Comparison of ENCODE assay signal across 27 cellular contexts in genomic region chr10:101331960-101332359, GRCh38. TPM values are rescaled to one million over a fixed set of nuclear protein-coding genes. Genes with fewer than 3 reads are reported as not detected.
A peak's percentile ranks its signal among the peaks of the same experiment; 100 is the strongest.
DNase-seq lines count a peak whose midpoint lies in the region; ATAC-seq, FAIRE-seq and TF ChIP-seq lines count a peak whose summit lies in the region.
"Had no signal": no experiment of that assay in that cellular context is flagged by ENCODE, and none has a peak within 500 bp of the region (broad histone marks: within the 10 kb centered on the region; RNA-seq: fewer than 3 reads in every experiment).

No MANE protein-coding gene starts in this region.

- no peak for FAIRE-seq in astrocyte (lab: Jason Lieb, UNC)
- FAIRE-seq: GM19239 had no signal

- intact Hi-C loops in cardiac septum (cut with DNase I), result no loop called here

- peaks cover 8% of the 10 kb centered on the region for H3K4me1 Mint-ChIP-seq in astrocyte (ENCODE audit: low read depth, unreplicated experiment)
- peaks cover 44% of the 10 kb centered on the region for H3K4me1 Mint-ChIP-seq in nephron
- peaks cover 3% of the 10 kb centered on the region for H3K4me1 Mint-ChIP-seq in T-helper 17 cell
- H3K4me1 Mint-ChIP-seq: stimulated activated naive B cell treated with anti-CD40 and anti-IgM and Interleukin-4, amounts not matched to agents 10 μg/mL and 1 μg/mL and 100 μg/mL, for 72 hours had no signal

- H3K4me3 Mint-ChIP-seq in astrocyte (ENCODE audit: unreplicated experiment) (no peak overlapping the region), nephron (peak overlapping the region in 2 of 3 experiments; percentile 1 to 57), T-helper 17 cell (no peak overlapping the region)
- H3K4me3 Mint-ChIP-seq: activated B cell treated with CpG ODN at 0.5 μM for 24 hours; activated CD8-positive, alpha-beta T cell treated with anti-CD3 and anti-CD28 coated beads, Interleukin-2, amount 10 ng/mL, durations not matched to agents 7 days and 5 days; B cell; stimulated activated naive B cell treated with anti-CD40 and anti-IgM and Interleukin-4, amounts not matched to agents 10 μg/mL and 1 μg/mL and 100 μg/mL, for 72 hours had no signal

- H3K79me2 ChIP-seq in astrocyte (ENCODE audit: insufficient read depth, low read length), result no peaks in the 10 kb centered on the region

- H3K4me3 ChIP-seq in astrocyte (ENCODE audit: insufficient read depth, low read depth, low read length), result no peak overlapping the region
- H3K4me3 ChIP-seq: gastrocnemius medialis, psoas muscle, skin epidermis had no signal

- no peaks in the 10 kb centered on the region for H3K36me3 ChIP-seq in astrocyte (ENCODE audit: insufficient read depth, low read length)
- H3K36me3 ChIP-seq: gastrocnemius medialis had no signal

- H3K27ac Mint-ChIP-seq in astrocyte (ENCODE audit: unreplicated experiment), result no peak overlapping the region
- peak overlapping the region; percentile 3 to 53 (median 18) for H3K27ac Mint-ChIP-seq in nephron
- H3K27ac Mint-ChIP-seq in T-helper 17 cell, result no peak overlapping the region
- H3K27ac Mint-ChIP-seq: activated B cell treated with CpG ODN at 0.5 μM for 24 hours; activated CD8-positive, alpha-beta T cell treated with anti-CD3 and anti-CD28 coated beads, Interleukin-2, amount 10 ng/mL, durations not matched to agents 7 days and 5 days; B cell; stimulated activated naive B cell treated with anti-CD40 and anti-IgM and Interleukin-4, amounts not matched to agents 10 μg/mL and 1 μg/mL and 100 μg/mL, for 72 hours had no signal

- H2AFZ ChIP-seq in astrocyte (ENCODE audit: low read depth, low read length), result no peak overlapping the region

- peaks cover 16% of the 10 kb centered on the region for H3K27me3 ChIP-seq in astrocyte (ENCODE audit: insufficient read depth, low read length)
- H3K27me3 ChIP-seq: gastrocnemius medialis had no signal

- H3K27me3 Mint-ChIP-seq in astrocyte (ENCODE audit: low read depth, unreplicated experiment) (peaks cover 14% of the 10 kb centered on the region), nephron (ENCODE audit: low read depth) (peaks cover 7% of the 10 kb centered on the region), T-helper 17 cell (peaks cover 41% of the 10 kb centered on the region)

- TF ChIP-seq CTCF in astrocyte (IDR thresholded peaks at IDR 0.05; ENCODE audit: insufficient read depth, low read depth, low read length) (no peak), nephron (IDR thresholded peaks at IDR 0.05; ENCODE audit: unreplicated experiment in 3 of 3) (no peak)

- no peaks in the 10 kb centered on the region for H3K36me3 Mint-ChIP-seq in astrocyte (ENCODE audit: low read depth, unreplicated experiment)
- no peaks in the 10 kb centered on the region for H3K36me3 Mint-ChIP-seq in nephron (ENCODE audit: low read depth)
- H3K36me3 Mint-ChIP-seq in T-helper 17 cell (ENCODE audit: low read depth), result peaks cover 6% of the 10 kb centered on the region

- peaks cover 14% of the 10 kb centered on the region for H3K4me1 ChIP-seq in astrocyte (ENCODE audit: insufficient read depth, low read length)
- H3K4me1 ChIP-seq: gastrocnemius medialis, psoas muscle had no signal

- H4K20me1 ChIP-seq in astrocyte (ENCODE audit: insufficient read depth, low read length), result no peaks in the 10 kb centered on the region

- no peaks in the 10 kb centered on the region for H3K9me3 ChIP-seq in astrocyte (ENCODE audit: insufficient read depth, low read depth, low read length)
- no peaks in the 10 kb centered on the region for H3K9me3 ChIP-seq in T-helper 17 cell (ENCODE audit: control insufficient read depth, low read length, poor library complexity, severe bottlenecking)
- H3K9me3 ChIP-seq: gastrocnemius medialis, psoas muscle had no signal

- H3K27ac ChIP-seq in astrocyte (ENCODE audit: low read depth, low read length), result no peak overlapping the region
- H3K27ac ChIP-seq: 22Rv1, gastrocnemius medialis, psoas muscle, skin epidermis had no signal

- H3K4me2 ChIP-seq in astrocyte (ENCODE audit: low read length), result no peak overlapping the region

- H3K9me3 Mint-ChIP-seq in astrocyte (ENCODE audit: unreplicated experiment) (peaks cover 4% of the 10 kb centered on the region), nephron (no peaks in the 10 kb centered on the region)
- H3K9me3 Mint-ChIP-seq: activated B cell treated with CpG ODN at 0.5 μM for 24 hours had no signal

- DNase-seq in DMS53 (lab: John Stamatoyannopoulos, UW) (peak; percentile 25), DMS53 treated with DMSO at 0.1 percent for 48 hours (lab: John Stamatoyannopoulos, UW; ENCODE audit: unreplicated experiment) (no peak), NCI-H1694 (lab: John Stamatoyannopoulos, UW) (peak; percentile 27), astrocyte (ENCODE audit: low read depth) (peak; percentile 17), T-helper 17 cell (no peak), cardiac septum (ENCODE audit: low spot score) (no peak)
- DNase-seq: activated B cell treated with CpG ODN at 0.5 μM for 24 hours; activated CD8-positive, alpha-beta T cell treated with anti-CD3 and anti-CD28 coated beads, Interleukin-2, amount 10 ng/mL, durations not matched to agents 7 days and 5 days; cerebellar nuclear complex; effector CD8-positive, alpha-beta T cell; gastrocnemius medialis; islet precursor cell; Kasumi-1; NCI-H1092 treated with DMSO at 0.1 percent for 48 hours; NCI-H2081 treated with DMSO at 0.1 percent for 48 hours; NCI-H510A treated with DMSO at 0.1 percent for 48 hours; psoas muscle; RPMI8226; stimulated activated naive B cell treated with anti-CD40 and anti-IgM and Interleukin-4, amounts not matched to agents 10 μg/mL and 1 μg/mL and 100 μg/mL, for 72 hours; T-helper 9 cell had no signal

- ATAC-seq in T-helper 17 cell, result no peak
- ATAC-seq in GM19328 (IDR thresholded peaks at IDR 0.05; ENCODE audit: unreplicated experiment), result no peak
- ATAC-seq: activated CD8-positive, alpha-beta T cell treated with anti-CD3 and anti-CD28 coated beads, Interleukin-2, amount 10 ng/mL, durations not matched to agents 7 days and 5 days; esophagus mucosa; gastrocnemius medialis; psoas muscle; stimulated activated naive B cell treated with anti-CD40 and anti-IgM and Interleukin-4, amounts not matched to agents 10 μg/mL and 1 μg/mL and 100 μg/mL, for 72 hours had no signal

- H3K9ac ChIP-seq in astrocyte (ENCODE audit: low read length), result no peak overlapping the region

RNA-seq across cellular contexts. Expression of gene BTRC, which starts 22.0 kb away (rescaled TPM):
- total RNA-seq in astrocyte (32.8 and 33.3 TPM in 2 replicates), T-helper 17 cell (10 to 100 TPM; 14.8 to 17.0 TPM), cardiac septum (34.7 TPM)

Comparison
In these comparisons a context has a peak if more than half of its experiments do, and no peak if none do; other contexts are left out.
1. DNase-seq: peak in DMS53 (single experiment), NCI-H1694 (single experiment) and astrocyte (single experiment); none in DMS53 treated with DMSO at 0.1 percent for 48 hours (single experiment), T-helper 17 cell (0 of 3) and cardiac septum (single experiment).
2. H3K27ac Mint-ChIP-seq: peak in nephron (3 of 3); none in astrocyte (single experiment) and T-helper 17 cell (single experiment).
3. H3K4me3 Mint-ChIP-seq: peak in nephron (2 of 3); none in astrocyte (single experiment) and T-helper 17 cell (single experiment).